ENCODE assay signal across 7 cellular contexts in genomic region chr3:11720220-11721113, GRCh38.
DNase-seq lines count a peak whose midpoint lies in the region; ATAC-seq, FAIRE-seq and TF ChIP-seq lines count a peak whose summit lies in the region.

No MANE protein-coding gene starts in this region.

- peaks cover 16% of the 10 kb centered on the region for H3K27me3 Mint-ChIP-seq in endodermal cell (ENCODE audit: insufficient read depth)

- H3K18ac ChIP-seq in mesenchymal stem cell (ENCODE audit: low read depth in 1 of 2, low read length in 2 of 2), result peak overlapping the region; percentile 70 to 82

- peak; percentile 36 for ATAC-seq in HG03064 (IDR thresholded peaks at IDR 0.05; ENCODE audit: low read depth, unreplicated experiment)

- H3K9me3 ChIP-seq in endodermal cell (ENCODE audit: control insufficient read depth, low read length) (no peaks in the 10 kb centered on the region), mesenchymal stem cell (ENCODE audit: control insufficient read depth, low read length) (no peaks in the 10 kb centered on the region)

- H3K4ac ChIP-seq in mesenchymal stem cell (ENCODE audit: low read depth in 1 of 2, low read length in 2 of 2), result no peak overlapping the region

- H3K9me3 Mint-ChIP-seq in endodermal cell, result no peaks in the 10 kb centered on the region

- H4K91ac ChIP-seq in mesenchymal stem cell (ENCODE audit: low read length), result peak overlapping the region; percentile 39

- no peak for TF ChIP-seq POLR2A in GM12892 (IDR thresholded peaks at IDR 0.05; ENCODE audit: low read depth, low read length)

- peaks cover 14% of the 10 kb centered on the region for H3K27me3 ChIP-seq in endodermal cell (ENCODE audit: control insufficient read depth, insufficient read depth, low read length, poor library complexity, severe bottlenecking)
- H3K27me3 ChIP-seq in mesenchymal stem cell (ENCODE audit: control insufficient read depth in 1 of 2, insufficient read depth in 1 of 2, low read length in 2 of 2), result peaks cover 7% of the 10 kb centered on the region in 2 experiments

- H3K27ac Mint-ChIP-seq in endodermal cell, result peak overlapping the region; percentile 71

- peak overlapping the region in 1 of 2 experiments; percentile 26 for H2BK12ac ChIP-seq in mesenchymal stem cell (ENCODE audit: low read length in 2 of 2)

- H3K4me2 ChIP-seq in mesenchymal stem cell (ENCODE audit: low read length, poor library complexity, severe bottlenecking), result peak overlapping the region; percentile 98

- no peak overlapping the region for H2BK5ac ChIP-seq in mesenchymal stem cell (ENCODE audit: low read depth, low read length, poor library complexity, severe bottlenecking)

- DNase-seq in GM12892 (ENCODE audit: insufficient read length) (peak; percentile 26), NCI-H748 (lab: John Stamatoyannopoulos, UW; ENCODE audit: unreplicated experiment) (peak; percentile 83), endodermal cell (peak; percentile 84), mesenchymal stem cell (peak; percentile 81)
- DNase-seq in activated CD8-positive, alpha-beta memory T cell treated with anti-CD3 and anti-CD28 coated beads, Interleukin-2, amount 50 U/mL, for 4 hours, result peak; percentile 46
- DNase-seq in stimulated activated CD8-positive, alpha-beta memory T cell treated with anti-CD3 and anti-CD28 coated beads, Interleukin-12 subunit alpha, Interleukin-12 subunit beta, amount 100 ng/mL, for 4 hours (ENCODE audit: low read depth), result peak; percentile 21

- no peak overlapping the region for H3K14ac ChIP-seq in mesenchymal stem cell (ENCODE audit: low read length in 2 of 2)

- peak overlapping the region; percentile 93 for H2AFZ ChIP-seq in mesenchymal stem cell (ENCODE audit: low read depth, low read length)

- no peak for FAIRE-seq in GM12892 (lab: Jason Lieb, UNC)

- H2BK15ac ChIP-seq in mesenchymal stem cell (ENCODE audit: low read depth, poor library complexity, severe bottlenecking), result peak overlapping the region; percentile 30

- no peak overlapping the region for H3K23ac ChIP-seq in mesenchymal stem cell (ENCODE audit: low read length in 2 of 2)

- H3K36me3 ChIP-seq in endodermal cell (ENCODE audit: control insufficient read depth, insufficient read depth, low read length) (no peaks in the 10 kb centered on the region), mesenchymal stem cell (ENCODE audit: control insufficient read depth in 1 of 2, insufficient read depth in 2 of 2, low read depth in 1 of 2, low read length in 2 of 2) (no peaks in the 10 kb centered on the region)

- H3K36me3 Mint-ChIP-seq in endodermal cell (ENCODE audit: low read depth), result no peaks in the 10 kb centered on the region

- peaks cover 24% of the 10 kb centered on the region for H3K4me1 Mint-ChIP-seq in endodermal cell

- peak overlapping the region; percentile 86 for H3K4me3 Mint-ChIP-seq in endodermal cell

- WGBS in endodermal cell (ENCODE audit: insufficient coverage in 1 of 2, insufficient read length in 1 of 2), 2 experiments, result 3 to 16% methylated on average over 7 to 71 of the region's 71 CpGs
- 1% methylated on average over 57 of the region's 71 CpGs for WGBS in mesenchymal stem cell

- H2AK5ac ChIP-seq in mesenchymal stem cell (ENCODE audit: low read length, severe bottlenecking), result no peak overlapping the region

- no peak overlapping the region for H2BK120ac ChIP-seq in mesenchymal stem cell (ENCODE audit: low read depth, low read length)

- H4K8ac ChIP-seq in mesenchymal stem cell (ENCODE audit: low read length), result peak overlapping the region; percentile 49

- H3K27ac ChIP-seq in endodermal cell (ENCODE audit: low read depth, low read length), result no peak overlapping the region
- H3K27ac ChIP-seq in mesenchymal stem cell (ENCODE audit: low read length, poor library complexity, severe bottlenecking), result peak overlapping the region; percentile 25

- peaks cover 5% of the 10 kb centered on the region for H3K79me1 ChIP-seq in mesenchymal stem cell (replicated peaks; ENCODE audit: low read length, poor library complexity, severe bottlenecking)

- TF ChIP-seq CTCF in endodermal cell (conservative IDR thresholded peaks at IDR 0.05), result no peak

- H3K9ac ChIP-seq in endodermal cell (ENCODE audit: extremely low read depth, low read length, poor library complexity, severe bottlenecking), result peak overlapping the region; percentile 44
- H3K9ac ChIP-seq in mesenchymal stem cell (ENCODE audit: low read length), result peak overlapping the region; percentile 91

- H3K4me3 ChIP-seq in endodermal cell (ENCODE audit: low read length), result peak overlapping the region; percentile 99
- H3K4me3 ChIP-seq in mesenchymal stem cell (ENCODE audit: insufficient read depth in 1 of 2, low read depth in 1 of 2, low read length in 2 of 2), result peak overlapping the region; percentile 81 to 86

- H3K4me1 ChIP-seq in endodermal cell (ENCODE audit: control insufficient read depth, insufficient read depth, low read length), result peaks cover 5% of the 10 kb centered on the region
- H3K4me1 ChIP-seq in mesenchymal stem cell (ENCODE audit: control insufficient read depth, insufficient read depth, low read depth, low read length), result peaks cover 4% of the 10 kb centered on the region

Comparison
In these comparisons a context has a peak if more than half of its experiments do, and no peak if none do; other contexts are left out.
1. DNase-seq: peak in every context shown above with its lines; median percentile 84 in endodermal cell; 83 in NCI-H748; 81 in mesenchymal stem cell; 46 in activated CD8-positive, alpha-beta memory T cell treated with anti-CD3 and anti-CD28 coated beads, Interleukin-2, amount 50 U/mL, for 4 hours; 26 in GM12892; 21 in stimulated activated CD8-positive, alpha-beta memory T cell treated with anti-CD3 and anti-CD28 coated beads, Interleukin-12 subunit alpha, Interleukin-12 subunit beta, amount 100 ng/mL, for 4 hours.